Comparison of ENCODE assay signal across 8 cellular contexts in the genomic region with DNA sequence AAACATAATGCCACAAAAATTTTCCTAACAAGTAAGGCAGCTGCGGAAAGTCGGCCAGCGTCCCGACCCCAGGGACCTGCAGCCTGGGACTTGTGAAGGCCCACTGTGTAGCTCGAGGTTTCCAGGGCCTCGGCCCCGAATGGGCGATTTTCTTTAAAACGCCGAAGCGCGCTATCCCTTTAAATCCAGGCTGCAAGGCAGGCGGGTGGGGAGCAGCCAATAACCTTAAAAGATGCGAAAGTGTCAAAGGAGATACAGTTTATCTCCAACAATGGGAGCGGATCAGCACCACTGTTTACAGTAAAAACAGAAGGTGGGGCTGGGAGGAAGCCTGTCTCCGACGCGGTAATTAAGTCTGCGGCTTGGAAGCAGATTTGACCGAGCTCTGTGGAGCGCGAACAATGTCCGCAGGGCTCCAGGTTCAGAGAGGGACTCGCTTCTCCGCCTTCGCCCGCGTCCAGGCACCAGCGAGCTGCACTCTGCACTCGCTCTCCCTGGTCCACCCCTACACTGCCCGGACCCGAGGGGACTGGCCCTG. TPM values are rescaled to one million over a fixed set of nuclear protein-coding genes. Genes with fewer than 3 reads are reported as not detected.
DNase-seq lines count a peak whose midpoint lies in the region; ATAC-seq and TF ChIP-seq lines count a peak whose summit lies in the region.

No MANE protein-coding gene starts in this region.

- DNase-seq in AG04449 (ENCODE audit: low read depth, low spot score) = no peak
- peak; percentile 15 for DNase-seq in GM13976 (ENCODE audit: low spot score)
- peak; percentile 62 for DNase-seq in NCI-H2227 treated with DMSO at 0.1 percent for 48 hours (lab: John Stamatoyannopoulos, UW)
- DNase-seq in activated naive CD8-positive, alpha-beta T cell treated with anti-CD3 and anti-CD28 coated beads, Interleukin-2, amount 10 ng/mL, durations not matched to agents 7 days and 5 days = no peak
- DNase-seq in heart right ventricle = peak; percentile 21 to 33
- peak; percentile 60 for DNase-seq in pons (ENCODE audit: low spot score)
- no peak for DNase-seq in SIG-M5 treated with dmso at 0.1 percent for 504 hours (lab: John Stamatoyannopoulos, UW; ENCODE audit: unreplicated experiment)

- peak overlapping the region; percentile 21 for H3K27ac Mint-ChIP-seq in activated naive CD8-positive, alpha-beta T cell treated with anti-CD3 and anti-CD28 coated beads, Interleukin-2, amount 10 ng/mL, durations not matched to agents 7 days and 5 days

- H3K27me3 Mint-ChIP-seq in activated naive CD8-positive, alpha-beta T cell treated with anti-CD3 and anti-CD28 coated beads, Interleukin-2, amount 10 ng/mL, durations not matched to agents 7 days and 5 days = peaks cover 50% of the 10 kb centered on the region

- peaks cover 0 to 3% (median 0%) of the 10 kb centered on the region in 7 donors for H3K27me3 ChIP-seq in heart right ventricle

- ATAC-seq in activated naive CD8-positive, alpha-beta T cell treated with anti-CD3 and anti-CD28 coated beads, Interleukin-2, amount 10 ng/mL, durations not matched to agents 7 days and 5 days (ENCODE audit: low read depth) = no peak
- ATAC-seq in heart right ventricle (no peak), HG02973 (IDR thresholded peaks at IDR 0.05; ENCODE audit: unreplicated experiment) (no peak)

- peaks cover 7% of the 10 kb centered on the region for H3K36me3 Mint-ChIP-seq in activated naive CD8-positive, alpha-beta T cell treated with anti-CD3 and anti-CD28 coated beads, Interleukin-2, amount 10 ng/mL, durations not matched to agents 7 days and 5 days

- H3K4me3 ChIP-seq in AG04449 (ENCODE audit: low read depth, low read length) (peak overlapping the region; percentile 84), heart right ventricle (peak overlapping the region; percentile 50 to 99 (median 84))

- CTCF ChIA-PET in AG04449 (lab: Yijun Ruan, JAX) = interaction anchor here (0.9 to 3.2 kb wide), 18 partner anchors 8 to 371 kb away, joined by 3 to 25 read pairs (median 5); no protein-coding TSS in a partner anchor

- peak overlapping the region; percentile 81 for H3K4me3 Mint-ChIP-seq in activated naive CD8-positive, alpha-beta T cell treated with anti-CD3 and anti-CD28 coated beads, Interleukin-2, amount 10 ng/mL, durations not matched to agents 7 days and 5 days

- peak overlapping the region; percentile 81 to 99 (median 94) for H3K27ac ChIP-seq in heart right ventricle

- in situ Hi-C loops in GM13976 (cut with MboI; ENCODE audit: low sequenced_read_pairs, unreplicated experiment) = no loop called here

- H3K36me3 ChIP-seq in heart right ventricle = no peaks in the 10 kb centered on the region

- intact Hi-C loops in heart right ventricle (cut with DNase I) = loop anchor here in 9 of 10 donors (2.0 to 10.0 kb wide), 15 partner anchors 53 to 386 kb away; a partner anchor contains a TSS

- H3K9me3 ChIP-seq in heart right ventricle = no peaks in the 10 kb centered on the region

- H3K9me3 Mint-ChIP-seq in activated naive CD8-positive, alpha-beta T cell treated with anti-CD3 and anti-CD28 coated beads, Interleukin-2, amount 10 ng/mL, durations not matched to agents 7 days and 5 days = no peaks in the 10 kb centered on the region

- H3K4me1 ChIP-seq in heart right ventricle = peaks cover 5 to 47% (median 29%) of the 10 kb centered on the region in 9 donors

- 1% methylated on average over 32 of the region's 32 CpGs for WGBS in heart right ventricle, 2 donors

- TF ChIP-seq CTCF in AG04449 (IDR thresholded peaks at IDR 0.05; ENCODE audit: insufficient read depth, low read length, missing control alignments) = no peak
- no peak for TF ChIP-seq CTCF in GM13976 (IDR thresholded peaks at IDR 0.05; ENCODE audit: borderline replicate concordance, control extremely low read depth, extremely low read depth, insufficient read depth, missing control alignments)
- TF ChIP-seq CTCF in heart right ventricle (IDR thresholded peaks at IDR 0.05) = no peak

- H3K4me1 Mint-ChIP-seq in activated naive CD8-positive, alpha-beta T cell treated with anti-CD3 and anti-CD28 coated beads, Interleukin-2, amount 10 ng/mL, durations not matched to agents 7 days and 5 days = peaks cover 35% of the 10 kb centered on the region

- POLR2A ChIA-PET in AG04449 (lab: Yijun Ruan, JAX) = interaction anchor here (1.0 to 2.9 kb wide), 5 partner anchors 16 to 167 kb away, joined by 3 to 20 read pairs (median 15); a partner anchor contains a TSS
- POLR2A ChIA-PET in activated naive CD8-positive, alpha-beta T cell treated with anti-CD3 and anti-CD28 coated beads, Interleukin-2, amount 10 ng/mL, durations not matched to agents 7 days and 5 days (lab: Charles Lee) = no interaction called here

RNA-seq across cellular contexts. Expression of a gene that starts 1.6 kb away (rescaled TPM):
- 1 to 10 TPM; 6.1 to 6.5 TPM for total RNA-seq in activated naive CD8-positive, alpha-beta T cell treated with anti-CD3 and anti-CD28 coated beads, Interleukin-2, amount 10 ng/mL, durations not matched to agents 7 days and 5 days
- 10 to 100 TPM in 1 of 10 donors, 1 to 10 TPM in 9; 5.9 to 10.3 (median 7.2) TPM for total RNA-seq in heart right ventricle
- 1 to 10 TPM; 2.1 to 4.6 TPM for polyA plus RNA-seq in heart right ventricle

Comparison
In these comparisons a context has a peak if more than half of its experiments do, and no peak if none do; other contexts are left out.
1. DNase-seq: peak in GM13976 (single experiment), NCI-H2227 treated with DMSO at 0.1 percent for 48 hours (single experiment), heart right ventricle (2 of 2) and pons (single experiment); none in AG04449 (single experiment), activated naive CD8-positive, alpha-beta T cell treated with anti-CD3 and anti-CD28 coated beads, Interleukin-2, amount 10 ng/mL, durations not matched to agents 7 days and 5 days (single experiment) and SIG-M5 treated with dmso at 0.1 percent for 504 hours (single experiment).